Comparison of ENCODE assay signal across 16 cellular contexts in the genomic region with DNA sequence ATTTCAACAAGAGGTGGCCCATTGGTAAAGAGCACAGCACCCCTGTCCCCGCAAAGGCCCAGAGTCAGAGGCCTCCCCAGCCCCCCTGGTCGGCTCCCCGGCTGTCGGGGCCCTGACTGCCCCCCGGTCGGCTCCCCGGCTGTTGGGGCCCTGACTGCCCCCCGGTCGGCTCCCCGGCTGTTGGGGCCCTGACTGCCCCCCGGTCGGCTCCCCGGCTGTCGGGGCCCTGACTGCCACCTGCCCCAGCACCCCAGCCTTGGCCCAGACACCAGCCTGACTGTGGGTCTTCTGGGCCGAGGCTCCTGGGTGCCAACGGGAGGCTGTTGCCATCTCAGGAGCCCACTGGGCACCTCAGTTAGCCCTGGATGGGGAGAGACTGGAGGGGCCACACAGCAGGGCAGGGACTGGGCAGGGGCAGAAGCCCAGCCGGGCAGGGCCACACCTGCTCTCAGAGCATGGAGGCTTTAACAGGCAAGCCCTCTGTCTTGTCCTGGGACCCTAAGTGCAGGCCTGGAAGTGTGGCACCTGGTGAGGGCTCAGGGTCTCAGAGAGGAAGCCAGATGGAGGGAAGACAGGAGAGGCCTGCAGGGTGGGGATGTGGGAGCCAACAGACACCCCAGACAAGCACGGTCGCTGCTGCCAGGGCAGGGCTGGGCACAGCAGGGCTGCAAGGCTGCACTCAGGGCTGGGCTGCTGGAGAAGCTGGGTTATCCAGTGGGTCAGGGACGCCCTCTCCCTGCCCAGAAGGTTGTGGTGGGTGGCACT. TPM values are rescaled to one million over a fixed set of nuclear protein-coding genes. Genes with fewer than 3 reads are reported as not detected.
DNase-seq lines count a peak whose midpoint lies in the region; ATAC-seq and TF ChIP-seq lines count a peak whose summit lies in the region.
"Had no signal": no experiment of that assay in that cellular context is flagged by ENCODE, and none has a peak within 500 bp of the region (broad histone marks: within the 10 kb centered on the region; RNA-seq: fewer than 3 reads in every experiment).

No MANE protein-coding gene starts in this region.

- no TSS peak for BruUV-seq in Panc1 (replicated peaks; lab: Mats Ljungman, UMichigan)

- TF ChIP-seq CTCF in left ventricle myocardium inferior (IDR thresholded peaks at IDR 0.05; ENCODE audit: borderline replicate concordance) (no peak), Panc1 (IDR thresholded peaks at IDR 0.05) (no peak), lower lobe of right lung (IDR thresholded peaks at IDR 0.05) (no peak), psoas muscle (IDR thresholded peaks at IDR 0.05) (no peak)

- H3K27ac ChIP-seq in left ventricle myocardium inferior (replicated peaks), result no peak overlapping the region
- no peak overlapping the region for H3K27ac ChIP-seq in Panc1 (ENCODE audit: low read length)
- H3K27ac ChIP-seq in lower lobe of right lung, result no peak overlapping the region
- no peak overlapping the region for H3K27ac ChIP-seq in psoas muscle
- H3K27ac ChIP-seq: BLaER1 had no signal

- no peaks in the 10 kb centered on the region for H3K27me3 ChIP-seq in left ventricle myocardium inferior (ENCODE audit: low read depth)
- no peaks in the 10 kb centered on the region for H3K27me3 ChIP-seq in Panc1 (ENCODE audit: control insufficient read depth, insufficient read depth, low read length)
- H3K27me3 ChIP-seq in lower lobe of right lung (ENCODE audit: low read depth), result no peaks in the 10 kb centered on the region
- H3K27me3 ChIP-seq in psoas muscle (ENCODE audit: insufficient read depth in 3 of 3, low read length in 2 of 3), result no peaks in the 10 kb centered on the region
- H3K27me3 ChIP-seq: BLaER1 had no signal

- intact Hi-C loops in left ventricle myocardium superior (cut with micrococcal nuclease) (no loop called here), left ventricle myocardium inferior (cut with micrococcal nuclease) (no loop called here), Panc1 (cut with micrococcal nuclease; ENCODE audit: unreplicated experiment) (no loop called here), lower lobe of right lung (cut with DNase I) (no loop called here), psoas muscle (cut with DNase I) (no loop called here)

- DNase-seq in left ventricle myocardium superior, result peak; percentile 18
- DNase-seq in left ventricle myocardium inferior, result no peak
- no peak for DNase-seq in Panc1 (ENCODE audit: low read depth, low spot score)
- DNase-seq in lower lobe of right lung, result peak; percentile 32
- peak; percentile 5 to 42 for DNase-seq in psoas muscle
- no peak for DNase-seq in amygdala (lab: John Stamatoyannopoulos, UW)
- DNase-seq: 8988T; CD4-positive, alpha-beta memory T cell; DMS79 treated with DMSO at 0.1 percent for 48 hours; GF-D8 had no signal

- in situ Hi-C loops in Panc1 (cut with HindIII; ENCODE audit: low pct_unique_long_range_greater_than_20kb, low sequenced_read_pairs), result no loop called here

- H3K36me3 ChIP-seq in left ventricle myocardium inferior (no peaks in the 10 kb centered on the region), Panc1 (ENCODE audit: control insufficient read depth, insufficient read depth, low read length) (no peaks in the 10 kb centered on the region), lower lobe of right lung (no peaks in the 10 kb centered on the region), psoas muscle (ENCODE audit: insufficient read depth in 1 of 2, low read depth in 1 of 2) (no peaks in the 10 kb centered on the region)
- H3K36me3 ChIP-seq: BLaER1, HAP-1 had no signal

- no peak overlapping the region for H3K4me3 ChIP-seq in left ventricle myocardium inferior
- H3K4me3 ChIP-seq in Panc1 (ENCODE audit: low read depth in 2 of 2, low read length in 2 of 2), result no peak overlapping the region
- H3K4me3 ChIP-seq in lower lobe of right lung, result no peak overlapping the region
- no peak overlapping the region for H3K4me3 ChIP-seq in psoas muscle
- H3K4me3 ChIP-seq: BLaER1, HAP-1 had no signal

- POLR2A ChIA-PET in Panc1 (lab: Charles Lee), result no interaction called here

- WGBS in psoas muscle, 3 donors, result 90 to 94% (median 93%) methylated on average over 12 to 20 of the region's 20 CpGs

- H3K9me3 ChIP-seq in left ventricle myocardium inferior (replicated peaks) (no peaks in the 10 kb centered on the region), Panc1 (ENCODE audit: control insufficient read depth, insufficient read depth, low read depth, low read length) (no peaks in the 10 kb centered on the region), lower lobe of right lung (no peaks in the 10 kb centered on the region), psoas muscle (no peaks in the 10 kb centered on the region)
- H3K9me3 ChIP-seq: BLaER1, HAP-1 had no signal

- ATAC-seq in left ventricle myocardium superior (no peak), Panc1 (peak; percentile 52; the same call in 1 of the 2 replicates), lower lobe of right lung (peak in 1 of 2 donors; percentile 27), psoas muscle (no peak), GM18870 (IDR thresholded peaks at IDR 0.05; ENCODE audit: unreplicated experiment) (no peak), HG03354 (IDR thresholded peaks at IDR 0.05; ENCODE audit: poor library complexity, severe bottlenecking, unreplicated experiment) (no peak)

- CTCF ChIA-PET in Panc1 (lab: Charles Lee), result interaction anchor here (1.2 kb wide), 1 partner anchor 20 kb away, joined by 3 read pairs; no protein-coding TSS in a partner anchor

- H3K4me1 ChIP-seq in left ventricle myocardium inferior (no peaks in the 10 kb centered on the region), Panc1 (ENCODE audit: control insufficient read depth, insufficient read depth, low read length) (no peaks in the 10 kb centered on the region), lower lobe of right lung (no peaks in the 10 kb centered on the region), psoas muscle (no peaks in the 10 kb centered on the region)
- H3K4me1 ChIP-seq: HAP-1 had no signal

RNA-seq across cellular contexts. Expression of a gene that starts 56.5 kb away (rescaled TPM):
- total RNA-seq in left ventricle myocardium superior (2.0 TPM), left ventricle myocardium inferior (1.7 TPM), Panc1 (2021; ENCODE audit: unreplicated experiment) (1.5 TPM), lower lobe of right lung (0.18 TPM), psoas muscle (1 to 10 TPM in 1 of 4 donors, under 1 TPM in 3; 0.49 to 1.7 (median 0.54) TPM)
- polyA plus RNA-seq in Panc1 (2012; ENCODE audit: insufficient read length), result 1.0 TPM
- polyA plus RNA-seq in psoas muscle, result under 1 TPM; 0.12 to 0.86 (median 0.37) TPM
- total RNA-seq: HT-29 had no signal
- polyA plus RNA-seq: CD14-positive monocyte had no signal

Comparison
In these comparisons a context has a peak if more than half of its experiments do, and no peak if none do; other contexts are left out.
1. DNase-seq: peak in left ventricle myocardium superior (single experiment), lower lobe of right lung (single experiment) and psoas muscle (2 of 2); none in left ventricle myocardium inferior (single experiment), Panc1 (single experiment) and amygdala (0 of 56).